21 cellular contexts compared by ENCODE assay signal in genomic region chr12:2397356-2398045, GRCh38.
DNase-seq lines count a peak whose midpoint lies in the region; ATAC-seq, FAIRE-seq and TF ChIP-seq lines count a peak whose summit lies in the region.
"Had no signal": no experiment of that assay in that cellular context is flagged by ENCODE, and none has a peak within 500 bp of the region (broad histone marks: within the 10 kb centered on the region; RNA-seq: fewer than 3 reads in every experiment).

No MANE protein-coding gene starts in this region.

- WGBS in suprapubic skin, result 69% methylated on average over 6 of the region's 11 CpGs
- WGBS in stomach, 5 donors, result 78 to 87% (median 81%) methylated on average over 8 to 11 of the region's 11 CpGs

- TF ChIP-seq EP300 in suprapubic skin (IDR thresholded peaks at IDR 0.05) (no peak), stomach (IDR thresholded peaks at IDR 0.05) (no peak)

- H3K27ac Mint-ChIP-seq in brain, result peak overlapping the region in 3 of 5 experiments; percentile 40 to 63 (median 49)
- H3K27ac Mint-ChIP-seq: activated CD4-positive, alpha-beta T cell treated with anti-CD3 and anti-CD28 coated beads for 36 hours; immature natural killer cell; nephron had no signal

- peak; percentile 84 for FAIRE-seq in H54 (lab: Jason Lieb, UNC)
- FAIRE-seq: GM19239 had no signal

- H3K27me3 ChIP-seq in suprapubic skin (no peaks in the 10 kb centered on the region), stomach (no peaks in the 10 kb centered on the region)
- H3K27me3 ChIP-seq: BLaER1 treated with 17β-estradiol and CSF1 and Interleukin-3, amounts not matched to agents 10 nM and 100 nM; dorsolateral prefrontal cortex; esophagus squamous epithelium; tibial nerve had no signal

- no peaks in the 10 kb centered on the region for H3K9me3 ChIP-seq in suprapubic skin
- H3K9me3 ChIP-seq in stomach, result no peaks in the 10 kb centered on the region
- H3K9me3 ChIP-seq: BLaER1 treated with 17β-estradiol and CSF1 and Interleukin-3, amounts not matched to agents 10 nM and 100 nM; esophagus squamous epithelium; tibial nerve had no signal

- no peak overlapping the region for H3K4me3 Mint-ChIP-seq in brain
- H3K4me3 Mint-ChIP-seq: activated CD4-positive, alpha-beta T cell treated with anti-CD3 and anti-CD28 coated beads for 36 hours; immature natural killer cell; nephron had no signal

- H3K27me3 Mint-ChIP-seq in brain, result no peaks in the 10 kb centered on the region
- H3K27me3 Mint-ChIP-seq: activated CD4-positive, alpha-beta T cell treated with anti-CD3 and anti-CD28 coated beads for 36 hours had no signal

- DNase-seq in H54 (ENCODE audit: insufficient read length, low spot score), result peak; percentile 84
- DNase-seq in NCI-H69 (lab: John Stamatoyannopoulos, UW), result peak; percentile 27
- DNase-seq in sciatic nerve (ENCODE audit: low spot score), result peak; percentile 27
- DNase-seq in AG20443 (ENCODE audit: low spot score), result no peak
- DNase-seq in suprapubic skin (ENCODE audit: low spot score in 2 of 2), result no peak
- DNase-seq in stomach, result no peak
- DNase-seq: activated CD4-positive, alpha-beta T cell treated with anti-CD3 and anti-CD28 coated beads for 36 hours; activated naive CD4-positive, alpha-beta T cell treated with anti-CD3 and anti-CD28 coated beads, Interleukin-2, amount 50 U/mL, for 16 hours; DMS153; esophagus squamous epithelium; glutamatergic neuron; immature natural killer cell; NCI-H774; right cardiac atrium; SHP77 had no signal

- peaks cover 16% of the 10 kb centered on the region for H3K4me1 ChIP-seq in suprapubic skin
- H3K4me1 ChIP-seq in stomach, result peaks cover 0 to 44% (median 14%) of the 10 kb centered on the region in 4 donors

- H3K4me1 Mint-ChIP-seq in brain, result peaks cover 39% of the 10 kb centered on the region
- H3K4me1 Mint-ChIP-seq: activated CD4-positive, alpha-beta T cell treated with anti-CD3 and anti-CD28 coated beads for 36 hours; immature natural killer cell had no signal

- ATAC-seq in sciatic nerve, result no peak
- ATAC-seq: activated CD4-positive, alpha-beta T cell treated with anti-CD3 and anti-CD28 coated beads for 36 hours had no signal

- peaks cover 0 to 3% (median 0%) of the 10 kb centered on the region in 5 experiments for H3K9me3 Mint-ChIP-seq in brain
- H3K9me3 Mint-ChIP-seq: immature natural killer cell had no signal

- no peak overlapping the region for H3K4me3 ChIP-seq in suprapubic skin
- H3K4me3 ChIP-seq in stomach, result no peak overlapping the region
- H3K4me3 ChIP-seq: BLaER1 treated with 17β-estradiol and CSF1 and Interleukin-3, amounts not matched to agents 10 nM and 100 nM; dorsolateral prefrontal cortex; esophagus squamous epithelium; tibial nerve had no signal

- no peak for TF ChIP-seq POLR2A in H54 (IDR thresholded peaks at IDR 0.05; ENCODE audit: low read depth, low read length)
- TF ChIP-seq POLR2A in suprapubic skin (IDR thresholded peaks at IDR 0.05), result no peak
- no peak for TF ChIP-seq POLR2A in stomach (IDR thresholded peaks at IDR 0.05)

- H3K36me3 ChIP-seq in suprapubic skin (no peaks in the 10 kb centered on the region), stomach (no peaks in the 10 kb centered on the region)
- H3K36me3 ChIP-seq: BLaER1 treated with 17β-estradiol and CSF1 and Interleukin-3, amounts not matched to agents 10 nM and 100 nM; esophagus squamous epithelium; tibial nerve had no signal

- TF ChIP-seq CTCF in brain (conservative IDR thresholded peaks at IDR 0.05) (no peak), suprapubic skin (IDR thresholded peaks at IDR 0.05) (no peak), stomach (IDR thresholded peaks at IDR 0.05) (no peak)

- intact Hi-C loops in sciatic nerve (cut with DNase I), result no loop called here
- intact Hi-C loops in stomach (cut with DNase I; ENCODE audit: low total_unique reads), result no loop called here

- H3K27ac ChIP-seq in suprapubic skin, result no peak overlapping the region
- peak overlapping the region in 2 of 5 donors; percentile 64 to 73 for H3K27ac ChIP-seq in stomach
- H3K27ac ChIP-seq: BLaER1 treated with 17β-estradiol and CSF1 and Interleukin-3, amounts not matched to agents 10 nM and 100 nM had no signal

- no peaks in the 10 kb centered on the region for H3K36me3 Mint-ChIP-seq in brain
- H3K36me3 Mint-ChIP-seq: immature natural killer cell had no signal

Comparison
In these comparisons a context has a peak if more than half of its experiments do, and no peak if none do; other contexts are left out.
1. DNase-seq: peak in H54 (single experiment), NCI-H69 (single experiment) and sciatic nerve (single experiment); none in AG20443 (single experiment), suprapubic skin (0 of 2) and stomach (single experiment).